8 cellular contexts compared by ENCODE assay signal in the genomic region with DNA sequence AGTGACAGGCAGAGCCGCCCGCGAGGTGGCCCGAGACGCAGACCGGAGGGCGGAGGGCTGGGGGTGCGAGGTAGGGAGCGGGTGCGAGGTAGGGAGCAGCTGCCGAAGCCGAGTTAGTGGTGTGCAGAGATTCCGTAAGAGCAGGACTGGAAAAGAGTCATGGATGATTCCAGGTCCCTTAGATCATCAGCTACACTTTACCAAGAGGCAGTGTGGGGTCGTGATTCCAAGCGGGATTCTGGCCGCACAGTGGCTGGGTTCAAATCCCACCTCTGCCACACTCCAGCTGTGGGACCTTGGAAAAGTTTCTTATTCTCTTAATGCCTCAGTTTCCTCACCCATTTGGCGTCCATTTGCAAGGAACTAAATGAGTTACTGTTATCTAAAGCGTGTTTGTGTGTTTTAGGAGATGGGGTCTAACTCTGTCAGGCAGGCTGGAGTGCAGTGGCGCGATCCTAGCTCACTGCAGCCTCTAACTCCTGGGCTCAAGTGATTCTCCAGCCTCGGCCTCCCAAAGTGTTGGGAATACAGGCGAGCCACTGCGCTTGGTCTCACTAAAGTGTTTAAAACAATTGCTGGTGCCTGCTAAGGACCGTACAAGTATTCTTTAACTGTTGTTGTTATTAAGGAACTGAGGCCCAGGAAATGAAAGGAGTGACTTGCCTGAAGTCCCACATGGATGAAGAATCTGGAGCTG. TPM values are rescaled to one million over a fixed set of nuclear protein-coding genes. Genes with fewer than 3 reads are reported as not detected.
A peak's percentile ranks its signal among the peaks of the same experiment; 100 is the strongest.
DNase-seq lines count a peak whose midpoint lies in the region; ATAC-seq, FAIRE-seq and TF ChIP-seq lines count a peak whose summit lies in the region.

No MANE protein-coding gene starts in this region.

- peaks cover 19% of the 10 kb centered on the region for H3K4me1 Mint-ChIP-seq in endodermal cell
- peaks cover 22% of the 10 kb centered on the region for H3K4me1 Mint-ChIP-seq in neural progenitor cell

- no peaks in the 10 kb centered on the region for H3F3A ChIP-seq in neural progenitor cell (ENCODE audit: low read depth)

- H2AFZ ChIP-seq in neural progenitor cell (replicated peaks) = peak overlapping the region; percentile 90

- TF ChIP-seq CTCF in endodermal cell (conservative IDR thresholded peaks at IDR 0.05) (no peak), neural progenitor cell (IDR thresholded peaks at IDR 0.05) (no peak)

- H3K9ac ChIP-seq in BLaER1 treated with 17β-estradiol and CSF1 and Interleukin-3, amounts not matched to agents 10 nM and 100 nM = peak overlapping the region; percentile 85 to 94 (median 89)
- H3K9ac ChIP-seq in NT2/D1 (ENCODE audit: insufficient read length, low read depth) = peak overlapping the region; percentile 97
- H3K9ac ChIP-seq in endodermal cell (ENCODE audit: extremely low read depth, low read length, poor library complexity, severe bottlenecking) = peak overlapping the region; percentile 50
- peak overlapping the region; percentile 66 for H3K9ac ChIP-seq in neural progenitor cell

- H3K27ac ChIP-seq in BLaER1 treated with 17β-estradiol and CSF1 and Interleukin-3, amounts not matched to agents 10 nM and 100 nM = peak overlapping the region; percentile 85 to 93 (median 88)
- H3K27ac ChIP-seq in endodermal cell (ENCODE audit: low read depth, low read length) (peak overlapping the region; percentile 87), neural progenitor cell (no peak overlapping the region)

- H3K36me3 Mint-ChIP-seq in endodermal cell (ENCODE audit: low read depth) = peaks cover 5% of the 10 kb centered on the region
- peaks cover 7% of the 10 kb centered on the region for H3K36me3 Mint-ChIP-seq in neural progenitor cell

- H3K4me3 ChIP-seq in BLaER1 treated with 17β-estradiol and CSF1 and Interleukin-3, amounts not matched to agents 10 nM and 100 nM = peak overlapping the region; percentile 74 to 94 (median 84)
- peak overlapping the region; percentile 81 for H3K4me3 ChIP-seq in NT2/D1 (ENCODE audit: insufficient read length, low read depth)
- H3K4me3 ChIP-seq in endodermal cell (ENCODE audit: low read length) = peak overlapping the region; percentile 89
- H3K4me3 ChIP-seq in neural progenitor cell = peak overlapping the region; percentile 82

- no peaks in the 10 kb centered on the region for H3K27me3 ChIP-seq in BLaER1 treated with 17β-estradiol and CSF1 and Interleukin-3, amounts not matched to agents 10 nM and 100 nM
- H3K27me3 ChIP-seq in NT2/D1 (ENCODE audit: insufficient read depth, insufficient read length) = no peaks in the 10 kb centered on the region
- H3K27me3 ChIP-seq in endodermal cell (ENCODE audit: control insufficient read depth, insufficient read depth, low read length, poor library complexity, severe bottlenecking) = no peaks in the 10 kb centered on the region
- H3K27me3 ChIP-seq in neural progenitor cell = no peaks in the 10 kb centered on the region

- no peak for DNase-seq in NT2/D1 (ENCODE audit: low read depth, low spot score)
- no peak for DNase-seq in endodermal cell
- DNase-seq in neural progenitor cell (ENCODE audit: low spot score) = no peak
- DNase-seq in sciatic nerve (ENCODE audit: low spot score) = no peak
- no peak for DNase-seq in DMS53 treated with DMSO at 0.1 percent for 48 hours (lab: John Stamatoyannopoulos, UW; ENCODE audit: unreplicated experiment)
- no peak for DNase-seq in urothelium cell line (ENCODE audit: low spot score)
- no peak for DNase-seq in NCI-H2081 (lab: John Stamatoyannopoulos, UW)

- WGBS in endodermal cell (ENCODE audit: insufficient coverage in 1 of 2, insufficient read length in 1 of 2), 2 experiments = 33 to 61% methylated on average over 12 to 24 of the region's 24 CpGs

- peaks cover 19 to 31% (median 23%) of the 10 kb centered on the region in 10 experiments for H3K4me1 ChIP-seq in BLaER1 treated with 17β-estradiol and CSF1 and Interleukin-3, amounts not matched to agents 10 nM and 100 nM
- H3K4me1 ChIP-seq in NT2/D1 (ENCODE audit: insufficient read depth, insufficient read length) (no peaks in the 10 kb centered on the region), endodermal cell (ENCODE audit: control insufficient read depth, insufficient read depth, low read length) (no peaks in the 10 kb centered on the region), neural progenitor cell (peaks cover 5% of the 10 kb centered on the region)

- H3K4me3 Mint-ChIP-seq in endodermal cell (peak overlapping the region; percentile 97), neural progenitor cell (peak overlapping the region; percentile 99)

- H3K9me3 ChIP-seq in BLaER1 treated with 17β-estradiol and CSF1 and Interleukin-3, amounts not matched to agents 10 nM and 100 nM (replicated peaks in 1 of 11) = no peaks in the 10 kb centered on the region
- H3K9me3 ChIP-seq in NT2/D1 (ENCODE audit: insufficient read depth, low read length) (no peaks in the 10 kb centered on the region), endodermal cell (ENCODE audit: control insufficient read depth, low read length) (no peaks in the 10 kb centered on the region), neural progenitor cell (ENCODE audit: low read depth) (no peaks in the 10 kb centered on the region)

- no peak for FAIRE-seq in urothelium cell line (lab: Jason Lieb, UNC)

- peaks cover 4 to 41% (median 22%) of the 10 kb centered on the region in 11 experiments; a peak in 20 of 22 replicates for H3K36me3 ChIP-seq in BLaER1 treated with 17β-estradiol and CSF1 and Interleukin-3, amounts not matched to agents 10 nM and 100 nM
- H3K36me3 ChIP-seq in NT2/D1 (ENCODE audit: insufficient read depth, insufficient read length, low read length) (peaks cover 8% of the 10 kb centered on the region), endodermal cell (ENCODE audit: control insufficient read depth, insufficient read depth, low read length) (peaks cover 4% of the 10 kb centered on the region), neural progenitor cell (no peaks in the 10 kb centered on the region)

- H4K20me1 ChIP-seq in BLaER1 treated with 17β-estradiol and CSF1 and Interleukin-3, amounts not matched to agents 10 nM and 100 nM = peaks cover 23 to 57% (median 52%) of the 10 kb centered on the region in 11 experiments; a peak in 21 of 22 replicates
- peaks cover 22% of the 10 kb centered on the region for H4K20me1 ChIP-seq in neural progenitor cell (ENCODE audit: low read depth)

- H3K27me3 Mint-ChIP-seq in endodermal cell (ENCODE audit: insufficient read depth) = no peaks in the 10 kb centered on the region
- no peaks in the 10 kb centered on the region for H3K27me3 Mint-ChIP-seq in neural progenitor cell (ENCODE audit: insufficient read depth, low read depth)

- no peaks in the 10 kb centered on the region for H3K9me3 Mint-ChIP-seq in endodermal cell
- no peaks in the 10 kb centered on the region for H3K9me3 Mint-ChIP-seq in neural progenitor cell

- H3K79me2 ChIP-seq in neural progenitor cell (ENCODE audit: low read depth) = peaks cover 55% of the 10 kb centered on the region

- H3K27ac Mint-ChIP-seq in endodermal cell (peak overlapping the region; percentile 99), neural progenitor cell (peak overlapping the region; percentile 57)

- no peak for ATAC-seq in sciatic nerve

- intact Hi-C loops in sciatic nerve (cut with DNase I) = no loop called here

- peak overlapping the region; percentile 87 to 98 (median 91) for H3K4me2 ChIP-seq in BLaER1 treated with 17β-estradiol and CSF1 and Interleukin-3, amounts not matched to agents 10 nM and 100 nM
- peak overlapping the region; percentile 92 for H3K4me2 ChIP-seq in neural progenitor cell

RNA-seq across cellular contexts. Expression of gene NDUFB2, which starts 1.1 kb away (rescaled TPM):
- total RNA-seq in endodermal cell = 100 to 1,000 TPM; 180 to 202 TPM
- 183 TPM for polyA plus RNA-seq in endodermal cell (2013, experiment 1 of 2)
- 170 TPM for polyA plus RNA-seq in endodermal cell (2013, experiment 2 of 2)
- 241 and 310 TPM in 2 replicates for total RNA-seq in neural progenitor cell (ENCODE audit: low replicate concordance)
- 119 TPM for total RNA-seq in sciatic nerve

RNA-seq across cellular contexts. Expression of gene ADCK2, which starts 24.9 kb away (rescaled TPM):
- total RNA-seq in endodermal cell (10 to 100 TPM; 13.5 to 17.8 TPM), neural progenitor cell (ENCODE audit: low replicate concordance) (7.8 and 12.3 TPM in 2 replicates), sciatic nerve (13.9 TPM)
- 7.6 TPM for polyA plus RNA-seq in endodermal cell (2013, experiment 1 of 2)
- polyA plus RNA-seq in endodermal cell (2013, experiment 2 of 2) = 6.2 TPM

RNA-seq across cellular contexts. Expression of gene DENND2A, which starts 57.0 kb away (rescaled TPM):
- total RNA-seq in endodermal cell (10 to 100 TPM; 28.5 to 40.6 TPM), neural progenitor cell (ENCODE audit: low replicate concordance) (23.7 and 27.0 TPM in 2 replicates), sciatic nerve (37.6 TPM)
- 26.6 TPM for polyA plus RNA-seq in endodermal cell (2013, experiment 1 of 2)
- polyA plus RNA-seq in endodermal cell (2013, experiment 2 of 2) = 30.2 TPM
